22 cellular contexts compared by ENCODE assay signal in genomic region chr16:49548571-49548970, GRCh38.
"Had no signal": no experiment of that assay in that cellular context is flagged by ENCODE, and none has a peak within 500 bp of the region (broad histone marks: within the 10 kb centered on the region; RNA-seq: fewer than 3 reads in every experiment).

No MANE protein-coding gene starts in this region.

- H3K4me3 ChIP-seq: adrenal gland, lung, prostate gland, right atrium auricular region, suprapubic skin, transverse colon, vagina had no signal

- H3K27me3 Mint-ChIP-seq: activated CD4-positive, alpha-beta T cell treated with anti-CD3 and anti-CD28 coated beads for 36 hours; dendritic cell treated with granulocyte-macrophage colony-stimulating factor and Interleukin-4, amounts not matched to agents 40 ng/mL and 50 ng/mL, for 4 days; stimulated activated naive CD8-positive, alpha-beta T cell treated with anti-CD3 and anti-CD28 coated beads, Interleukin-15, Interleukin-2, amounts not matched to agents 100 ng/mL and 50 ng/mL, for 24 hours had no signal

- H3K9me3 Mint-ChIP-seq: activated naive CD4-positive, alpha-beta T cell treated with anti-CD3 and anti-CD28 coated beads, Interleukin-2, amount 50 U/mL, for 72 hours; activated T-helper 1 cell treated with anti-CD3 and anti-CD28 coated beads, Interleukin-12 subunit alpha, Interleukin-12 subunit beta, Interleukin-2, Interleukin-4 antibody, amounts not matched to agents 30 ng/mL and 10 ng/mL and 1 ng/mL, durations not matched to agents 14 hours and 24 hours and 36 hours; dendritic cell treated with granulocyte-macrophage colony-stimulating factor and Interleukin-4, amounts not matched to agents 40 ng/mL and 50 ng/mL, for 4 days; mesothelial cell of epicardium; nephron progenitor cell; stimulated activated naive CD8-positive, alpha-beta T cell treated with anti-CD3 and anti-CD28 coated beads, Interleukin-15, Interleukin-2, amounts not matched to agents 100 ng/mL and 50 ng/mL, for 24 hours had no signal

- H3K27ac Mint-ChIP-seq: activated CD4-positive, alpha-beta T cell treated with anti-CD3 and anti-CD28 coated beads for 36 hours; activated naive CD4-positive, alpha-beta T cell treated with anti-CD3 and anti-CD28 coated beads, Interleukin-2, amount 50 U/mL, for 72 hours; activated T-helper 1 cell treated with anti-CD3 and anti-CD28 coated beads, Interleukin-12 subunit alpha, Interleukin-12 subunit beta, Interleukin-2, Interleukin-4 antibody, amounts not matched to agents 30 ng/mL and 10 ng/mL and 1 ng/mL, durations not matched to agents 14 hours and 24 hours and 36 hours; dendritic cell treated with granulocyte-macrophage colony-stimulating factor and Interleukin-4, amounts not matched to agents 40 ng/mL and 50 ng/mL, for 4 days; mesothelial cell of epicardium; nephron progenitor cell; stimulated activated naive CD8-positive, alpha-beta T cell treated with anti-CD3 and anti-CD28 coated beads, Interleukin-15, Interleukin-2, amounts not matched to agents 100 ng/mL and 50 ng/mL, for 24 hours had no signal

- H3K36me3 Mint-ChIP-seq: activated naive CD4-positive, alpha-beta T cell treated with anti-CD3 and anti-CD28 coated beads, Interleukin-2, amount 50 U/mL, for 72 hours; mesothelial cell of epicardium had no signal

- H3K27ac ChIP-seq: adrenal gland, prostate gland, right atrium auricular region, suprapubic skin, transverse colon, vagina had no signal

- ATAC-seq: activated CD4-positive, alpha-beta T cell treated with anti-CD3 and anti-CD28 coated beads for 36 hours; activated naive CD4-positive, alpha-beta T cell treated with anti-CD3 and anti-CD28 coated beads, Interleukin-2, amount 50 U/mL, for 72 hours; left colon had no signal

- H3K4me1 Mint-ChIP-seq: activated CD4-positive, alpha-beta T cell treated with anti-CD3 and anti-CD28 coated beads for 36 hours had no signal

- H3K36me3 ChIP-seq: adrenal gland, prostate gland, right atrium auricular region, suprapubic skin, transverse colon, vagina had no signal

- H3K27me3 ChIP-seq: adrenal gland, right atrium auricular region, suprapubic skin, transverse colon, vagina had no signal

- DNase-seq: activated CD4-positive, alpha-beta T cell treated with anti-CD3 and anti-CD28 coated beads for 36 hours; activated CD4-positive, alpha-beta T cell treated with anti-CD3 and anti-CD28 coated beads, Interleukin-2, amount 50 U/mL, for 48 hours; activated gamma-delta T cell treated with Interleukin-2 at 50 U/mL for 16 hours; activated T-cell treated with anti-CD3 and anti-CD28 coated beads for 4 hours; adrenal gland; effector memory CD4-positive, alpha-beta T cell; hippocampal formation; islet precursor cell; left colon; nephron progenitor cell; stimulated activated CD4-positive, alpha-beta T cell treated with anti-CD3 and anti-CD28 coated beads, Interleukin-2, amount 100 ng/mL, for 24 hours; transverse colon had no signal

- H3K4me3 Mint-ChIP-seq: activated CD4-positive, alpha-beta T cell treated with anti-CD3 and anti-CD28 coated beads for 36 hours; activated T-helper 1 cell treated with anti-CD3 and anti-CD28 coated beads, Interleukin-12 subunit alpha, Interleukin-12 subunit beta, Interleukin-2, Interleukin-4 antibody, amounts not matched to agents 30 ng/mL and 10 ng/mL and 1 ng/mL, durations not matched to agents 14 hours and 24 hours and 36 hours; dendritic cell treated with granulocyte-macrophage colony-stimulating factor and Interleukin-4, amounts not matched to agents 40 ng/mL and 50 ng/mL, for 4 days; mesothelial cell of epicardium; nephron progenitor cell; stimulated activated naive CD8-positive, alpha-beta T cell treated with anti-CD3 and anti-CD28 coated beads, Interleukin-15, Interleukin-2, amounts not matched to agents 100 ng/mL and 50 ng/mL, for 24 hours had no signal

- H3K4me1 ChIP-seq: adrenal gland, prostate gland, right atrium auricular region, suprapubic skin, transverse colon had no signal
